In the genomic region with DNA sequence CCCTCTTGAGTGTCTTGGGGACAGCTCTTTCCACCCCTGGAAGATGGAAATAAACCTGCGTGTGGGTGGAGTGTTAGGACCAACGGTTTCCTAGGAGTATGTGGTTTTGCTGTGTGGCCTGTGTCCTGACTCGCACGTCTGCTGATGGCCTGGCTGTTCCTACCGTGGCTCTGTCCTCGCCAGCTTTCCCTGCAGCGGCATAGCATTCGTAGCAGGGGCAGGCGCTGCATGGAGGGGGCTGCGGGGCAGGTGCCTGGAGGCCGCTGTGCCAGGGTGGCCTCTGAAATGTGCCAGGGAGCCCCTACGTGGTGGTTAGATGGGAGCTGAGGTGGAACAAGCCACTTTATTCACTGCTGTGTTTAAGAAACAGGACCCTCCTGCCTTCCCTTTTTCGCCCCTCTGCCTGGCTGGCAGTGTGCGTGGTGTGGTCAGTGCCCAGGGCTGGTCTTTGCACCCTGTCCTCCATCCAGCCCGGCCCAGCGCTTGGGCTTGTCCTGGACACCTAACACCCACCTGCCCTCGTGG, we compare ENCODE assay signal across 8 cellular contexts. TPM values are rescaled to one million over a fixed set of nuclear protein-coding genes. Genes with fewer than 3 reads are reported as not detected.
DNase-seq lines count a peak whose midpoint lies in the region; ATAC-seq and TF ChIP-seq lines count a peak whose summit lies in the region.

No MANE protein-coding gene starts in this region.

- no peak for TF ChIP-seq EP300 in gastroesophageal sphincter (IDR thresholded peaks at IDR 0.05)

- H3K4me1 ChIP-seq in RWPE2 (ENCODE audit: insufficient read depth, poor library complexity, severe bottlenecking): peaks cover 86% of the 10 kb centered on the region
- peaks cover 12 to 100% (median 72%) of the 10 kb centered on the region in 3 donors for H3K4me1 ChIP-seq in gastroesophageal sphincter

- no peak for DNase-seq in activated CD4-positive, alpha-beta T cell treated with anti-CD3 and anti-CD28 coated beads, Interleukin-2, amount 10 ng/mL, durations not matched to agents 24 days and 14 days
- no peak for DNase-seq in activated CD4-positive, alpha-beta T cell treated with anti-CD3 and anti-CD28 coated beads for 4 hours
- DNase-seq in RWPE2 (ENCODE audit: low spot score): no peak
- DNase-seq in stimulated activated naive B cell treated with anti-CD40 and anti-IgM and Interleukin-4, amounts not matched to agents 10 μg/mL and 1 μg/mL and 100 μg/mL, for 72 hours: no peak

- H3K4me3 Mint-ChIP-seq in activated CD4-positive, alpha-beta T cell treated with anti-CD3 and anti-CD28 coated beads, Interleukin-2, amount 10 ng/mL, durations not matched to agents 24 days and 14 days: no peak overlapping the region
- no peak overlapping the region for H3K4me3 Mint-ChIP-seq in stimulated activated naive B cell treated with anti-CD40 and anti-IgM and Interleukin-4, amounts not matched to agents 10 μg/mL and 1 μg/mL and 100 μg/mL, for 72 hours

- H3K36me3 ChIP-seq in RWPE2 (ENCODE audit: low read depth) (peaks cover 76% of the 10 kb centered on the region), gastroesophageal sphincter (peaks cover 0 to 49% of the 10 kb centered on the region in 2 donors)

- intact Hi-C loops in activated CD4-positive, alpha-beta T cell treated with anti-CD3 and anti-CD28 coated beads, Interleukin-2, amount 10 ng/mL, durations not matched to agents 24 days and 14 days (cut with micrococcal nuclease): loop anchor here (5.0 to 10.0 kb wide), 3 partner anchors 33 to 215 kb away; partner anchors contain the start of genes CSNK1D, CYBC1, HEXD and NARF

- no peak for TF ChIP-seq POLR2A in gastroesophageal sphincter (IDR thresholded peaks at IDR 0.05)

- H3K27ac ChIP-seq in RWPE2 (ENCODE audit: poor library complexity, severe bottlenecking): peak overlapping the region; percentile 91
- H3K27ac ChIP-seq in gastroesophageal sphincter: peak overlapping the region in 3 of 4 donors; percentile 81 to 86 (median 85)

- H3K4me1 Mint-ChIP-seq in activated CD4-positive, alpha-beta T cell treated with anti-CD3 and anti-CD28 coated beads, Interleukin-2, amount 10 ng/mL, durations not matched to agents 24 days and 14 days: peaks cover 34% of the 10 kb centered on the region
- H3K4me1 Mint-ChIP-seq in stimulated activated naive B cell treated with anti-CD40 and anti-IgM and Interleukin-4, amounts not matched to agents 10 μg/mL and 1 μg/mL and 100 μg/mL, for 72 hours: peaks cover 54 to 73% of the 10 kb centered on the region in 2 donors

- no peak overlapping the region for H3K4me3 ChIP-seq in RWPE2 (ENCODE audit: severe bottlenecking)
- H3K4me3 ChIP-seq in gastroesophageal sphincter: no peak overlapping the region

- WGBS in gastroesophageal sphincter (ENCODE audit: low coverage in 1 of 2), 2 donors: 55% methylated on average over 4 of the region's 17 CpGs; no CpG with 5 or more reads in 1 of the 2 donors

- ATAC-seq in RWPE2 (ENCODE audit: low read depth) (no peak), gastroesophageal sphincter (no peak), HG02840 (IDR thresholded peaks at IDR 0.05; ENCODE audit: low FRiP score, unreplicated experiment) (no peak), HG03520 (IDR thresholded peaks at IDR 0.05; ENCODE audit: unreplicated experiment) (no peak), HG03025 (IDR thresholded peaks at IDR 0.05; ENCODE audit: low FRiP score, unreplicated experiment) (no peak)
- no peak for ATAC-seq in stimulated activated naive B cell treated with anti-CD40 and anti-IgM and Interleukin-4, amounts not matched to agents 10 μg/mL and 1 μg/mL and 100 μg/mL, for 72 hours (replicated peaks)

- H3K27me3 ChIP-seq in RWPE2 (ENCODE audit: insufficient read depth, poor library complexity, severe bottlenecking) (no peaks in the 10 kb centered on the region), gastroesophageal sphincter (no peaks in the 10 kb centered on the region)

- peak overlapping the region; percentile 29 for H3K27ac Mint-ChIP-seq in activated CD4-positive, alpha-beta T cell treated with anti-CD3 and anti-CD28 coated beads, Interleukin-2, amount 10 ng/mL, durations not matched to agents 24 days and 14 days
- peak overlapping the region; percentile 84 for H3K27ac Mint-ChIP-seq in stimulated activated naive B cell treated with anti-CD40 and anti-IgM and Interleukin-4, amounts not matched to agents 10 μg/mL and 1 μg/mL and 100 μg/mL, for 72 hours

- H3K9me3 ChIP-seq in RWPE2 (ENCODE audit: severe bottlenecking): no peaks in the 10 kb centered on the region
- H3K9me3 ChIP-seq in gastroesophageal sphincter: no peaks in the 10 kb centered on the region

- TF ChIP-seq CTCF in RWPE2 (IDR thresholded peaks at IDR 0.05; ENCODE audit: poor library complexity, severe bottlenecking) (no peak), gastroesophageal sphincter (IDR thresholded peaks at IDR 0.05) (no peak)

- no peaks in the 10 kb centered on the region for H3K27me3 Mint-ChIP-seq in activated CD4-positive, alpha-beta T cell treated with anti-CD3 and anti-CD28 coated beads, Interleukin-2, amount 10 ng/mL, durations not matched to agents 24 days and 14 days
- no peaks in the 10 kb centered on the region for H3K27me3 Mint-ChIP-seq in stimulated activated naive B cell treated with anti-CD40 and anti-IgM and Interleukin-4, amounts not matched to agents 10 μg/mL and 1 μg/mL and 100 μg/mL, for 72 hours

- no peaks in the 10 kb centered on the region for H3K9me3 Mint-ChIP-seq in activated CD4-positive, alpha-beta T cell treated with anti-CD3 and anti-CD28 coated beads, Interleukin-2, amount 10 ng/mL, durations not matched to agents 24 days and 14 days
- H3K9me3 Mint-ChIP-seq in stimulated activated naive B cell treated with anti-CD40 and anti-IgM and Interleukin-4, amounts not matched to agents 10 μg/mL and 1 μg/mL and 100 μg/mL, for 72 hours: no peaks in the 10 kb centered on the region

- peaks cover 41% of the 10 kb centered on the region for H3K36me3 Mint-ChIP-seq in activated CD4-positive, alpha-beta T cell treated with anti-CD3 and anti-CD28 coated beads, Interleukin-2, amount 10 ng/mL, durations not matched to agents 24 days and 14 days (ENCODE audit: low read depth)
- H3K36me3 Mint-ChIP-seq in stimulated activated naive B cell treated with anti-CD40 and anti-IgM and Interleukin-4, amounts not matched to agents 10 μg/mL and 1 μg/mL and 100 μg/mL, for 72 hours: peaks cover 29 to 36% of the 10 kb centered on the region in 2 donors

RNA-seq across cellular contexts. Expression of gene SLC16A3, which starts 10.6 kb away (rescaled TPM):
- total RNA-seq in activated CD4-positive, alpha-beta T cell treated with anti-CD3 and anti-CD28 coated beads, Interleukin-2, amount 10 ng/mL, durations not matched to agents 24 days and 14 days: 162 and 171 TPM in 2 replicates
- total RNA-seq in gastroesophageal sphincter: 10 to 100 TPM; 11.2 to 38.5 (median 22.1) TPM

RNA-seq across cellular contexts. Expression of gene CCDC57, which starts 26.8 kb away (rescaled TPM):
- 56.0 and 58.4 TPM in 2 replicates for total RNA-seq in activated CD4-positive, alpha-beta T cell treated with anti-CD3 and anti-CD28 coated beads, Interleukin-2, amount 10 ng/mL, durations not matched to agents 24 days and 14 days
- total RNA-seq in gastroesophageal sphincter: 10 to 100 TPM in 3 of 4 donors, 1 to 10 TPM in 1; 6.5 to 28.2 (median 16.2) TPM

RNA-seq across cellular contexts. Expression of gene CSNK1D, which starts 34.0 kb away (rescaled TPM):
- total RNA-seq in activated CD4-positive, alpha-beta T cell treated with anti-CD3 and anti-CD28 coated beads, Interleukin-2, amount 10 ng/mL, durations not matched to agents 24 days and 14 days: 137 and 146 TPM in 2 replicates
- 10 to 100 TPM; 23.4 to 92.1 (median 72.4) TPM for total RNA-seq in gastroesophageal sphincter
